ENCODE assay signal across 27 cellular contexts in the genomic region with DNA sequence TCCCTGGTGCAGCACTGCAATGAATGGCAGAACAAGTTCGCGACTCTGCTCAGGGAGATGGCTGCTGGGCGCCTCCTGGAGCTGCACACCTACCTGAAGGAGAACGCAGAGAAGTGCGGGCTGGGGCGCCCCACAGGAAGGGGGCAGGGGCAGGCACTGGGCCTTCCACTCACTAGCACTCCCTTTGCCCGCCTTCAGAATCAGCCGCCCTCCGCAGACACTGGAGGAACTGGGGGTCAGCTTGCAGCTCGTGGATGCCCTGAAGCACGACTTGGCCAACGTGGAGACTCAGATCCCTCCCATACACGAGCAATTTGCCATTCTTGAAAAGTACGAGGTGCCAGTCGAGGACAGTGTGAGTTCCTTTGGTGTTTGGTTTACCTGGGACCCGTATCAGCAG. TPM values are rescaled to one million over a fixed set of nuclear protein-coding genes. Genes with fewer than 3 reads are reported as not detected.
A peak's percentile ranks its signal among the peaks of the same experiment; 100 is the strongest.
DNase-seq lines count a peak whose midpoint lies in the region; ATAC-seq, FAIRE-seq and TF ChIP-seq lines count a peak whose summit lies in the region.
"Had no signal": no experiment of that assay in that cellular context is flagged by ENCODE, and none has a peak within 500 bp of the region (broad histone marks: within the 10 kb centered on the region; RNA-seq: fewer than 3 reads in every experiment).

No MANE protein-coding gene starts in this region.

- no peak overlapping the region for H4K91ac ChIP-seq in H1 (replicated peaks; ENCODE audit: insufficient read length, low read length)

- no peak overlapping the region for H2BK120ac ChIP-seq in H1 (replicated peaks; ENCODE audit: low read depth, low read length)

- no peak for FAIRE-seq in H1 (lab: Jason Lieb, UNC)
- FAIRE-seq: A549, D721Med, GM12878, GM19239 had no signal

- H3K36me3 Mint-ChIP-seq in GM23338 (ENCODE audit: low read depth), result no peaks in the 10 kb centered on the region
- H3K36me3 Mint-ChIP-seq in nephron progenitor cell (ENCODE audit: low read depth), result peaks cover 7% of the 10 kb centered on the region
- H3K36me3 Mint-ChIP-seq: CD14-positive monocyte; CD8-positive, alpha-beta memory T cell had no signal

- H2BK5ac ChIP-seq in H1 (ENCODE audit: low read depth, low read length), result no peak overlapping the region

- peaks cover 16% of the 10 kb centered on the region for H3K27me3 Mint-ChIP-seq in GM23338 (ENCODE audit: insufficient read depth, low read depth, poor library complexity)
- peaks cover 15% of the 10 kb centered on the region for H3K27me3 Mint-ChIP-seq in nephron progenitor cell (ENCODE audit: low read depth, poor library complexity)

- peaks cover 2% of the 10 kb centered on the region; the same call in 1 of the 3 replicates for H3K9me3 Mint-ChIP-seq in GM23338
- H3K9me3 Mint-ChIP-seq in nephron progenitor cell, result peaks cover 39% of the 10 kb centered on the region
- H3K9me3 Mint-ChIP-seq: CD4-positive, alpha-beta T cell; CD8-positive, alpha-beta memory T cell had no signal

- TF ChIP-seq POLR2A in H1 (IDR thresholded peaks at IDR 0.05; ENCODE audit: control extremely low read depth in 1 of 2, low read depth in 2 of 2, low read length in 2 of 2) (no peak), spleen (IDR thresholded peaks at IDR 0.05) (no peak), GM18505 (IDR thresholded peaks at IDR 0.05; ENCODE audit: borderline replicate concordance, extremely low read depth, insufficient read depth, insufficient read length) (no peak)

- H3K27ac ChIP-seq in GM23338 (ENCODE audit: low read depth), result no peak overlapping the region
- no peak overlapping the region for H3K27ac ChIP-seq in H1 (ENCODE audit: low read depth, low read length)
- no peak overlapping the region for H3K27ac ChIP-seq in spleen
- no peak overlapping the region for H3K27ac ChIP-seq in OCI-LY7 (ENCODE audit: low read depth, low read length, poor library complexity, severe bottlenecking)
- H3K27ac ChIP-seq: A549; BLaER1 treated with 17β-estradiol and CSF1 and Interleukin-3, amounts not matched to agents 10 nM and 100 nM had no signal

- POLR2A ChIA-PET in H1 (lab: Charles Lee; ENCODE audit: partially characterized antibody), result no interaction called here
- POLR2A ChIA-PET in OCI-LY7 (lab: Charles Lee), result interaction anchor here (0.6 kb wide), 1 partner anchor 197 kb away, joined by 4 read pairs; no protein-coding TSS in a partner anchor

- H3K4me2 ChIP-seq in GM23338 (no peak overlapping the region), H1 (ENCODE audit: insufficient read depth in 1 of 2, low read depth in 2 of 2, low read length in 2 of 2) (no peak overlapping the region), OCI-LY7 (ENCODE audit: low read length) (no peak overlapping the region)
- H3K4me2 ChIP-seq: A549; BLaER1 treated with 17β-estradiol and CSF1 and Interleukin-3, amounts not matched to agents 10 nM and 100 nM had no signal

- intact Hi-C loops in spleen (cut with DNase I; ENCODE audit: low total_unique reads) (no loop called here), OCI-LY7 (cut with micrococcal nuclease; ENCODE audit: unreplicated experiment) (no loop called here)

- no peak overlapping the region for H3K9ac ChIP-seq in H1 (replicated peaks in 1 of 4; ENCODE audit: extremely low read depth in 1 of 4, low read depth in 3 of 4, low read length in 3 of 4)
- H3K9ac ChIP-seq: BLaER1 treated with 17β-estradiol and CSF1 and Interleukin-3, amounts not matched to agents 10 nM and 100 nM had no signal

- no peak overlapping the region; the same call in 1 of the 2 replicates for H2BK12ac ChIP-seq in H1 (ENCODE audit: low read depth, low read length)

- H4K8ac ChIP-seq in H1 (ENCODE audit: extremely low read depth, insufficient read depth, low read length), result peak overlapping the region; percentile 0; the same call in 1 of the 2 replicates

- H3K4ac ChIP-seq in H1 (replicated peaks; ENCODE audit: insufficient read length, low read depth, low read length), result no peak overlapping the region

- no peaks in the 10 kb centered on the region for H3K9me3 ChIP-seq in H1 (ENCODE audit: insufficient read depth in 2 of 2, low read depth in 1 of 2, low read length in 1 of 2)
- H3K9me3 ChIP-seq in spleen, result no peaks in the 10 kb centered on the region
- H3K9me3 ChIP-seq in OCI-LY7 (ENCODE audit: low read length), result no peaks in the 10 kb centered on the region
- H3K9me3 ChIP-seq: A549; BE2C; BLaER1 treated with 17β-estradiol and CSF1 and Interleukin-3, amounts not matched to agents 10 nM and 100 nM had no signal

- H2BK20ac ChIP-seq in H1 (ENCODE audit: low read length), result no peak overlapping the region

- H3K9me2 ChIP-seq in GM23338 (ENCODE audit: insufficient read depth) (no peaks in the 10 kb centered on the region), OCI-LY7 (ENCODE audit: insufficient read depth, low read length) (no peaks in the 10 kb centered on the region)

- CTCF ChIA-PET in H1 (lab: Charles Lee; ENCODE audit: partially characterized antibody), result interaction anchor here (1.0 to 2.1 kb wide), 8 partner anchors 12 to 57 kb away, joined by 3 to 11 read pairs (median 6); no protein-coding TSS in a partner anchor
- CTCF ChIA-PET in OCI-LY7 (lab: Charles Lee; ENCODE audit: unreplicated experiment), result interaction anchor here (0.6 kb wide), 1 partner anchor 15 kb away, joined by 3 read pairs; no protein-coding TSS in a partner anchor

- no peak overlapping the region for H2BK15ac ChIP-seq in H1 (ENCODE audit: low read length)

- no peak overlapping the region for H4K5ac ChIP-seq in H1 (ENCODE audit: insufficient read length, low read depth, low read length)

- no peak overlapping the region for H3K4me3 ChIP-seq in GM23338
- no peak overlapping the region for H3K4me3 ChIP-seq in H1 (ENCODE audit: extremely low read depth in 1 of 4, insufficient read depth in 2 of 4, low read depth in 3 of 4, low read length in 4 of 4)
- no peak overlapping the region for H3K4me3 ChIP-seq in spleen
- no peak overlapping the region for H3K4me3 ChIP-seq in OCI-LY7 (ENCODE audit: low read depth, low read length, poor library complexity, severe bottlenecking)
- H3K4me3 ChIP-seq: A549; BLaER1 treated with 17β-estradiol and CSF1 and Interleukin-3, amounts not matched to agents 10 nM and 100 nM; GM12878 had no signal

- H3K4me1 ChIP-seq in GM23338 (ENCODE audit: insufficient read depth), result no peaks in the 10 kb centered on the region
- H3K4me1 ChIP-seq in H1 (replicated peaks in 1 of 4; ENCODE audit: control insufficient read depth in 3 of 4, insufficient read depth in 4 of 4, low read length in 3 of 4), result no peaks in the 10 kb centered on the region; a peak in 1 of 7 replicates
- no peaks in the 10 kb centered on the region for H3K4me1 ChIP-seq in spleen
- no peaks in the 10 kb centered on the region for H3K4me1 ChIP-seq in OCI-LY7 (ENCODE audit: insufficient read depth, low read length, poor library complexity, severe bottlenecking)
- H3K4me1 ChIP-seq: A549; BE2C; BLaER1 treated with 17β-estradiol and CSF1 and Interleukin-3, amounts not matched to agents 10 nM and 100 nM had no signal

- H3K27ac Mint-ChIP-seq in GM23338 (no peak overlapping the region), nephron progenitor cell (peak overlapping the region; percentile 23)
- H3K27ac Mint-ChIP-seq: CD4-positive, alpha-beta T cell had no signal

- no peaks in the 10 kb centered on the region; the same call in 1 of the 2 replicates for H3K79me1 ChIP-seq in H1 (ENCODE audit: low read depth, low read length)

- H3K27me3 ChIP-seq in GM23338 (ENCODE audit: insufficient read depth) (no peaks in the 10 kb centered on the region), H1 (replicated peaks in 1 of 4; ENCODE audit: control insufficient read depth in 3 of 4, extremely low read depth in 1 of 4, insufficient read depth in 3 of 4, low read length in 3 of 4) (no peaks in the 10 kb centered on the region), spleen (replicated peaks in 1 of 7) (peaks cover 0 to 14% (median 0%) of the 10 kb centered on the region in 7 donors)
- H3K27me3 ChIP-seq: BE2C; BLaER1 treated with 17β-estradiol and CSF1 and Interleukin-3, amounts not matched to agents 10 nM and 100 nM had no signal

- H3K4me3 Mint-ChIP-seq in GM23338, result no peak overlapping the region
- no peak overlapping the region for H3K4me3 Mint-ChIP-seq in nephron progenitor cell
- H3K4me3 Mint-ChIP-seq: CD14-positive monocyte; CD4-positive, alpha-beta T cell; CD8-positive, alpha-beta memory T cell had no signal

- no peak overlapping the region for H3K14ac ChIP-seq in H1 (ENCODE audit: insufficient read length)

- TF ChIP-seq RAD21 in H1 (IDR thresholded peaks at IDR 0.05 in 1 of 2, conservative IDR thresholded peaks at IDR 0.05 in 1 of 2; ENCODE audit: low read depth in 2 of 2, low read length in 2 of 2), result no peak

- ATAC-seq in GM23338 (peak; percentile 35; the same call in 2 of the 3 replicates), GM18505 (IDR thresholded peaks at IDR 0.05; ENCODE audit: unreplicated experiment) (no peak), GM21526 (IDR thresholded peaks at IDR 0.05; ENCODE audit: low FRiP score, unreplicated experiment) (no peak)
- ATAC-seq: A549, GM12878 had no signal

- H3K79me2 ChIP-seq in GM23338 (replicated peaks; ENCODE audit: insufficient read depth) (no peaks in the 10 kb centered on the region), H1 (ENCODE audit: control insufficient read depth in 1 of 2, insufficient read depth in 2 of 2, low read length in 2 of 2) (no peaks in the 10 kb centered on the region), OCI-LY7 (ENCODE audit: insufficient read depth, low read depth, low read length) (no peaks in the 10 kb centered on the region)

- H2AFZ ChIP-seq in GM23338 (peak overlapping the region; percentile 84), H1 (ENCODE audit: low read length) (no peak overlapping the region), OCI-LY7 (ENCODE audit: low read length) (no peak overlapping the region)

- TF ChIP-seq CTCF in GM23338 (conservative IDR thresholded peaks at IDR 0.05; ENCODE audit: low read depth in 2 of 2) (no peak), H1 (IDR thresholded peaks at IDR 0.05; ENCODE audit: control extremely low read depth in 1 of 3, insufficient read depth in 1 of 3, low read depth in 1 of 3, low read length in 3 of 3) (no peak), nephron progenitor cell (IDR thresholded peaks at IDR 0.05) (no peak), spleen (IDR thresholded peaks at IDR 0.05 in 8 of 11, conservative IDR thresholded peaks at IDR 0.05 in 3 of 11) (no peak), OCI-LY7 (conservative IDR thresholded peaks at IDR 0.05; ENCODE audit: low read length) (no peak)

- BruUV-seq in OCI-LY7 (replicated peaks; lab: Mats Ljungman, UMichigan), result no TSS peak

- no peak overlapping the region for H2AK5ac ChIP-seq in H1 (ENCODE audit: low read depth, low read length)

- H3K23me2 ChIP-seq in H1 (ENCODE audit: low read depth, low read length), result no peaks in the 10 kb centered on the region

- H3K4me1 Mint-ChIP-seq in GM23338 (peaks cover 5% of the 10 kb centered on the region; the same call in 2 of the 3 replicates), nephron progenitor cell (peaks cover 16% of the 10 kb centered on the region)
- H3K4me1 Mint-ChIP-seq: CD14-positive monocyte; CD8-positive, alpha-beta memory T cell had no signal

- H3K56ac ChIP-seq in H1 (replicated peaks; ENCODE audit: insufficient read length, low read depth, low read length), result no peak overlapping the region

- no peak for TF ChIP-seq EP300 in H1 (IDR thresholded peaks at IDR 0.05; ENCODE audit: borderline replicate concordance in 1 of 2, low read depth in 2 of 2, low read length in 2 of 2)

- no peak overlapping the region for H3K23ac ChIP-seq in H1 (ENCODE audit: insufficient read length)

- no peaks in the 10 kb centered on the region for H3K36me3 ChIP-seq in GM23338 (ENCODE audit: insufficient read depth)
- no peaks in the 10 kb centered on the region for H3K36me3 ChIP-seq in H1 (ENCODE audit: control insufficient read depth in 2 of 4, insufficient read depth in 4 of 4, low read length in 3 of 4)
- no peaks in the 10 kb centered on the region for H3K36me3 ChIP-seq in spleen
- no peaks in the 10 kb centered on the region for H3K36me3 ChIP-seq in OCI-LY7 (ENCODE audit: insufficient read depth, low read length)
- H3K36me3 ChIP-seq: BE2C; BLaER1 treated with 17β-estradiol and CSF1 and Interleukin-3, amounts not matched to agents 10 nM and 100 nM had no signal

- H4K20me1 ChIP-seq in GM23338 (replicated peaks; ENCODE audit: insufficient read depth), result no peaks in the 10 kb centered on the region
- peaks cover 0 to 1% of the 10 kb centered on the region in 2 experiments for H4K20me1 ChIP-seq in H1 (replicated peaks in 1 of 2; ENCODE audit: control insufficient read depth in 1 of 2, insufficient read depth in 2 of 2, low read length in 2 of 2)
- H4K20me1 ChIP-seq in OCI-LY7 (ENCODE audit: insufficient read depth, low read length), result no peaks in the 10 kb centered on the region
- H4K20me1 ChIP-seq: BLaER1 treated with 17β-estradiol and CSF1 and Interleukin-3, amounts not matched to agents 10 nM and 100 nM had no signal

- H3F3A ChIP-seq in GM23338 (replicated peaks; ENCODE audit: low read depth), result no peaks in the 10 kb centered on the region

- H3K18ac ChIP-seq in H1 (ENCODE audit: extremely low read depth, low read length), result no peak overlapping the region

- 82% methylated on average over 16 of the region's 16 CpGs; no CpG with 5 or more reads in 1 of the 2 experiments for WGBS in H1 (ENCODE audit: extremely low coverage in 1 of 2, insufficient coverage in 1 of 2, insufficient read length in 1 of 2, insufficient replicate concordance in 2 of 2, low coverage in 1 of 2, low lambda C conversion rate in 2 of 2, missing lambda C conversion rate in 1 of 2), 2 experiments
- WGBS in spleen, 5 donors, result 82 to 90% (median 86%) methylated on average over 16 of the region's 16 CpGs

- no peak for DNase-seq in GM23338 (ENCODE audit: low spot score)
- DNase-seq in H1 (ENCODE audit: low read depth in 1 of 2, low spot score in 2 of 2), result no peak
- DNase-seq in nephron progenitor cell, result no peak
- DNase-seq in spleen, result peak; percentile 56
- no peak for DNase-seq in stimulated activated CD4-positive, alpha-beta T cell treated with anti-CD3 and anti-CD28 coated beads, Interleukin-4, amount 100 ng/mL, for 1 hour
- no peak for DNase-seq in OCI-LY7 (ENCODE audit: low spot score)
- DNase-seq: 8988T; ACHN; AML-193; BE2C; CD4-positive, alpha-beta T cell; CD8-positive, alpha-beta memory T cell; DMS 273 treated with DMSO at 0.1 percent for 48 hours; DMS79; EL; GDM1; GOT3; H7; HCEC 1CT had no signal

RNA-seq across cellular contexts. Expression of a gene that starts 46.4 kb away (rescaled TPM):
- total RNA-seq in GM23338 (2014; rRNA removed; shearing (Covaris generic)), result 0.16 and 0.38 TPM in 2 replicates
- polyA plus RNA-seq in GM23338 (2016; fragmentation: Nextera tagmentation; extraction: Ambion mirVana), result not detected in 2 replicates
- total RNA-seq in H1 (2021; fragmentation: NEBNext Ultra II Directional; extraction: Animal tissue kit (Norgen Biotek cat#: 25700)), result 0.13 and 0.21 TPM in 2 replicates
- 0.18 and 0.25 TPM in 2 replicates for polyA plus RNA-seq in H1 (2011; rRNA removed)
- polyA plus RNA-seq in H1 (2011; cell fraction: cytosol; rRNA removed), result 0.27 TPM
- polyA plus RNA-seq in H1 (2011; cell fraction: nucleus; rRNA removed), result 0.86 TPM
- 0.04 to 0.18 TPM (median 0.11 TPM) in 4 replicates for polyA plus RNA-seq in H1 (2012, experiment 1 of 2)
- 0.13 TPM for polyA plus RNA-seq in H1 (2012, experiment 2 of 2)
- polyA plus RNA-seq in H1 (2013, experiment 1 of 2), result 0.12 TPM
- 0.06 TPM for polyA plus RNA-seq in H1 (2013, experiment 2 of 2)
- 0.32 and 0.50 TPM in 2 replicates for polyA minus RNA-seq in H1 (2011; rRNA and poly(A)+ RNA removed)
- 0.44 TPM for polyA minus RNA-seq in H1 (2011; cell fraction: cytosol; rRNA and poly(A)+ RNA removed)
- polyA minus RNA-seq in H1 (2011; cell fraction: nucleus; rRNA and poly(A)+ RNA removed), result 0.50 TPM
- 1 to 10 TPM in 1 of 7 donors, under 1 TPM in 5, not detected in 1; 0.13 to 1.1 (median 0.23) TPM for total RNA-seq in spleen
- polyA plus RNA-seq in spleen, result under 1 TPM; 0.02 to 0.03 (median 0.02) TPM
- total RNA-seq in OCI-LY7 (2014; rRNA removed; shearing (Covaris generic)), result 0.05 TPM in 1 of 2 replicates, not detected in the other
- total RNA-seq in OCI-LY7 (2022), result not detected in 2 replicates
- total RNA-seq: CD4-positive, alpha-beta T cell; CD8-positive, alpha-beta memory T cell; GM12878 had no signal
- polyA plus RNA-seq: CD8-positive, alpha-beta memory T cell; GM12878 had no signal

RNA-seq across cellular contexts. Expression of a gene that starts 58.9 kb away (rescaled TPM):
- 7.7 and 11.5 TPM in 2 replicates for total RNA-seq in GM23338 (2014; rRNA removed; shearing (Covaris generic))
- polyA plus RNA-seq in GM23338 (2016; fragmentation: Nextera tagmentation; extraction: Ambion mirVana) (4.2 and 4.5 TPM in 2 replicates), H1 (2011; rRNA removed) (27.1 and 27.3 TPM in 2 replicates), spleen (under 1 TPM; 0.04 to 0.11 (median 0.06) TPM)
- 15.0 and 16.0 TPM in 2 replicates for total RNA-seq in H1 (2021; fragmentation: NEBNext Ultra II Directional; extraction: Animal tissue kit (Norgen Biotek cat#: 25700))
- 19.9 TPM for polyA plus RNA-seq in H1 (2011; cell fraction: cytosol; rRNA removed)
- 40.5 TPM for polyA plus RNA-seq in H1 (2011; cell fraction: nucleus; rRNA removed)
- 15.2 to 17.2 TPM (median 16.3 TPM) in 4 replicates for polyA plus RNA-seq in H1 (2012, experiment 1 of 2)
- 20.2 TPM for polyA plus RNA-seq in H1 (2012, experiment 2 of 2)
- polyA plus RNA-seq in H1 (2013, experiment 1 of 2), result 18.0 TPM
- polyA plus RNA-seq in H1 (2013, experiment 2 of 2), result 18.9 TPM
- 14.9 and 18.5 TPM in 2 replicates for polyA minus RNA-seq in H1 (2011; rRNA and poly(A)+ RNA removed)
- 8.7 TPM for polyA minus RNA-seq in H1 (2011; cell fraction: cytosol; rRNA and poly(A)+ RNA removed)
- polyA minus RNA-seq in H1 (2011; cell fraction: nucleus; rRNA and poly(A)+ RNA removed), result 9.7 TPM
- total RNA-seq in spleen (under 1 TPM in 6 of 7 donors, not detected in 1; 0.17 to 0.60 (median 0.29) TPM), OCI-LY7 (2022) (0.11 and 0.15 TPM in 2 replicates)
- total RNA-seq in OCI-LY7 (2014; rRNA removed; shearing (Covaris generic)), result not detected in 2 replicates
- total RNA-seq: CD4-positive, alpha-beta T cell; CD8-positive, alpha-beta memory T cell had no signal
- polyA plus RNA-seq: CD14-positive monocyte; CD8-positive, alpha-beta memory T cell had no signal
